Comparison of ENCODE assay signal across 8 cellular contexts in genomic region chr3:36907911-36908646, GRCh38. TPM values are rescaled to one million over a fixed set of nuclear protein-coding genes. Genes with fewer than 3 reads are reported as not detected.
DNase-seq lines count a peak whose midpoint lies in the region; ATAC-seq and TF ChIP-seq lines count a peak whose summit lies in the region.

No MANE protein-coding gene starts in this region.

- H3K9me3 ChIP-seq in CD4-positive, CD25-positive, alpha-beta regulatory T cell (ENCODE audit: control insufficient read depth in 2 of 2, low read length in 2 of 2), result no peaks in the 10 kb centered on the region
- H3K9me3 ChIP-seq in gastrocnemius medialis, result no peaks in the 10 kb centered on the region

- no peaks in the 10 kb centered on the region for H3K9me3 Mint-ChIP-seq in CD4-positive, CD25-positive, alpha-beta regulatory T cell

- POLR2A ChIA-PET in RWPE1 (lab: Yijun Ruan, JAX; ENCODE audit: low non-redundant PET), result no interaction called here
- POLR2A ChIA-PET in GM10248 (lab: Yijun Ruan, JAX), result no interaction called here

- peaks cover 6% of the 10 kb centered on the region for H3K36me3 Mint-ChIP-seq in CD4-positive, CD25-positive, alpha-beta regulatory T cell

- CTCF ChIA-PET in RWPE1 (lab: Yijun Ruan, JAX) (interaction anchor here (0.9 kb wide), 1 partner anchor 50 kb away, joined by 3 read pairs; no protein-coding TSS in a partner anchor), GM10248 (lab: Yijun Ruan, JAX) (interaction anchor here (0.6 to 3.4 kb wide), 6 partner anchors 10 to 55 kb away, joined by 3 to 19 read pairs (median 3); no protein-coding TSS in a partner anchor)

- TF ChIP-seq CTCF in HFF-Myc (IDR thresholded peaks at IDR 0.05; ENCODE audit: low read depth, low read length, missing control alignments), result no peak
- TF ChIP-seq CTCF in RWPE1 (conservative IDR thresholded peaks at IDR 0.05; ENCODE audit: low read depth), result no peak
- TF ChIP-seq CTCF in gastrocnemius medialis (IDR thresholded peaks at IDR 0.05 in 4 of 5, conservative IDR thresholded peaks at IDR 0.05 in 1 of 5), result no peak
- no peak for TF ChIP-seq CTCF in GM10248 (IDR thresholded peaks at IDR 0.05; ENCODE audit: control extremely low read depth, extremely low read depth, low read depth, missing control alignments)

- no peaks in the 10 kb centered on the region for H3K36me3 ChIP-seq in CD4-positive, CD25-positive, alpha-beta regulatory T cell (ENCODE audit: control insufficient read depth, insufficient read depth, low read length)
- H3K36me3 ChIP-seq in gastrocnemius medialis, result no peaks in the 10 kb centered on the region

- peak overlapping the region; percentile 94 to 100 (median 96) for H3K27ac Mint-ChIP-seq in CD4-positive, CD25-positive, alpha-beta regulatory T cell

- no peak for TF ChIP-seq POLR2A in gastrocnemius medialis (IDR thresholded peaks at IDR 0.05)

- peak; percentile 59 to 85 (median 64) for DNase-seq in CD4-positive, CD25-positive, alpha-beta regulatory T cell
- DNase-seq in HFF-Myc (ENCODE audit: extremely low read depth, low read depth) (no peak), RWPE1 (ENCODE audit: low spot score) (peak; percentile 23), activated gamma-delta T cell treated with Interleukin-2 at 50 U/mL for 16 hours (peak; percentile 67), foreskin melanocyte (peak; percentile 32), gastrocnemius medialis (no peak), GM19240 (ENCODE audit: insufficient read length, low spot score) (no peak), GM10248 (ENCODE audit: extremely low spot score) (no peak)

- peak overlapping the region; percentile 87 for H3K27ac ChIP-seq in CD4-positive, CD25-positive, alpha-beta regulatory T cell (ENCODE audit: insufficient read depth, low read length, poor library complexity, severe bottlenecking)
- H3K27ac ChIP-seq in RWPE1, result peak overlapping the region; percentile 70
- H3K27ac ChIP-seq in gastrocnemius medialis, result peak overlapping the region; percentile 60 to 67 (median 63)

- peak overlapping the region; percentile 93 to 97 (median 96) for H3K4me3 Mint-ChIP-seq in CD4-positive, CD25-positive, alpha-beta regulatory T cell

- intact Hi-C loops in gastrocnemius medialis (cut with DNase I; ENCODE audit: low total_unique reads), result loop anchor here (5.0 kb wide), 1 partner anchor 34 kb away; no protein-coding TSS in a partner anchor

- H3K4me1 Mint-ChIP-seq in CD4-positive, CD25-positive, alpha-beta regulatory T cell, result peaks cover 20 to 67% (median 53%) of the 10 kb centered on the region in 4 donors

- in situ Hi-C loops in gastrocnemius medialis (cut with MboI; ENCODE audit: low sequenced_read_pairs in 4 of 4), result no loop called here

- ATAC-seq in CD4-positive, CD25-positive, alpha-beta regulatory T cell (ENCODE audit: low read depth in 2 of 2), result peak; percentile 55 to 59
- peak; percentile 33 to 59 for ATAC-seq in gastrocnemius medialis

- no peaks in the 10 kb centered on the region for H3K27me3 ChIP-seq in CD4-positive, CD25-positive, alpha-beta regulatory T cell (ENCODE audit: control insufficient read depth, insufficient read depth, low read length)
- H3K27me3 ChIP-seq in gastrocnemius medialis, result no peaks in the 10 kb centered on the region

- H3K4me1 ChIP-seq in CD4-positive, CD25-positive, alpha-beta regulatory T cell (ENCODE audit: control insufficient read depth, insufficient read depth, low read length, poor library complexity, severe bottlenecking), result peaks cover 68% of the 10 kb centered on the region
- peaks cover 0 to 3% of the 10 kb centered on the region in 2 donors for H3K4me1 ChIP-seq in gastrocnemius medialis

- no peaks in the 10 kb centered on the region for H3K27me3 Mint-ChIP-seq in CD4-positive, CD25-positive, alpha-beta regulatory T cell

- peak overlapping the region; percentile 100 for H3K4me3 ChIP-seq in CD4-positive, CD25-positive, alpha-beta regulatory T cell (ENCODE audit: low read depth, low read length)
- peak overlapping the region; percentile 28 for H3K4me3 ChIP-seq in HFF-Myc (replicated peaks; ENCODE audit: low read depth, low read length)
- peak overlapping the region; percentile 49 to 59 (median 54) for H3K4me3 ChIP-seq in gastrocnemius medialis

RNA-seq across cellular contexts. Expression of gene TRANK1, which starts 36.8 kb away (rescaled TPM):
- 139 TPM for total RNA-seq in CD4-positive, CD25-positive, alpha-beta regulatory T cell
- 10 to 100 TPM; 24.6 to 35.2 (median 27.1) TPM for polyA plus RNA-seq in CD4-positive, CD25-positive, alpha-beta regulatory T cell
- 1 to 10 TPM; 2.1 to 4.6 (median 2.4) TPM for total RNA-seq in gastrocnemius medialis

Comparison
In these comparisons a context has a peak if more than half of its experiments do, and no peak if none do; other contexts are left out.
1. DNase-seq: peak in CD4-positive, CD25-positive, alpha-beta regulatory T cell (3 of 3), RWPE1 (single experiment), activated gamma-delta T cell treated with Interleukin-2 at 50 U/mL for 16 hours (single experiment) and foreskin melanocyte (single experiment); none in HFF-Myc (single experiment), gastrocnemius medialis (0 of 2), GM19240 (single experiment) and GM10248 (single experiment).
2. H3K4me3 ChIP-seq: peak in every context shown above with its lines; median percentile 100 in CD4-positive, CD25-positive, alpha-beta regulatory T cell; 54 in gastrocnemius medialis; 28 in HFF-Myc.
3. RNA of gene TRANK1, which starts 36.8 kb away (total RNA-seq): 139 TPM in CD4-positive, CD25-positive, alpha-beta regulatory T cell (single experiment); 2.1 to 4.6 TPM in gastrocnemius medialis; every median in the first group is over 10 times any median in the second.
4. Peak in every context shown above with its lines, with median percentiles within 50 percentile points of each other: H3K27ac ChIP-seq.